Comparison of ENCODE assay signal across 1 cellular context in genomic region chr11:130533113-130533803, GRCh38.
TF ChIP-seq lines count a peak whose summit lies in the region.

No MANE protein-coding gene starts in this region.

TF ChIP-seq in HEK293T, 16 proteins besides CTCF, POLR2A, EP300 and RAD21 (continued from another document):
- TF ChIP-seq PKNOX1 (IDR thresholded peaks at IDR 0.05): no peak
